ENCODE assay signal across 16 cellular contexts in genomic region chr3:159830523-159831151, GRCh38. TPM values are rescaled to one million over a fixed set of nuclear protein-coding genes. Genes with fewer than 3 reads are reported as not detected.
A peak's percentile ranks its signal among the peaks of the same experiment; 100 is the strongest.
DNase-seq lines count a peak whose midpoint lies in the region; ATAC-seq and TF ChIP-seq lines count a peak whose summit lies in the region.
"Had no signal": no experiment of that assay in that cellular context is flagged by ENCODE, and none has a peak within 500 bp of the region (broad histone marks: within the 10 kb centered on the region; RNA-seq: fewer than 3 reads in every experiment).

No MANE protein-coding gene starts in this region.

- TF ChIP-seq POLR2A in breast epithelium (IDR thresholded peaks at IDR 0.05) (no peak), heart left ventricle (IDR thresholded peaks at IDR 0.05) (no peak)

- H3K9me3 ChIP-seq in breast epithelium (no peaks in the 10 kb centered on the region), SK-N-MC (ENCODE audit: low read depth, low read length) (no peaks in the 10 kb centered on the region), heart left ventricle (no peaks in the 10 kb centered on the region), upper lobe of right lung (no peaks in the 10 kb centered on the region)
- H3K9me3 ChIP-seq: transverse colon had no signal

- H3K4me1 Mint-ChIP-seq in MCF 10A (ENCODE audit: insufficient read depth, unreplicated experiment): peaks cover 19% of the 10 kb centered on the region
- H3K4me1 Mint-ChIP-seq in activated naive CD8-positive, alpha-beta T cell treated with anti-CD3 and anti-CD28 coated beads for 36 hours: no peaks in the 10 kb centered on the region

- H3K27me3 ChIP-seq in breast epithelium: no peaks in the 10 kb centered on the region
- H3K27me3 ChIP-seq in heart left ventricle: no peaks in the 10 kb centered on the region
- no peaks in the 10 kb centered on the region for H3K27me3 ChIP-seq in upper lobe of right lung
- H3K27me3 ChIP-seq: transverse colon had no signal

- POLR2A ChIA-PET in MCF 10A (lab: Yijun Ruan, JAX): interaction anchor here (0.7 to 10.1 kb wide), 16 partner anchors 10 to 684 kb away, joined by 3 to 101 read pairs (median 6); partner anchors contain the start of gene SCHIP1

- H3K27me3 Mint-ChIP-seq in MCF 10A (ENCODE audit: insufficient read depth, unreplicated experiment): no peaks in the 10 kb centered on the region
- H3K27me3 Mint-ChIP-seq in activated naive CD8-positive, alpha-beta T cell treated with anti-CD3 and anti-CD28 coated beads for 36 hours: no peaks in the 10 kb centered on the region
- H3K27me3 Mint-ChIP-seq: activated B cell treated with CpG ODN at 0.5 μM for 24 hours had no signal

- peak overlapping the region; percentile 2 for H3K9ac ChIP-seq in SK-N-MC (ENCODE audit: insufficient read length)

- H3K27ac Mint-ChIP-seq in MCF 10A (ENCODE audit: low read depth, unreplicated experiment): peak overlapping the region; percentile 81
- no peak overlapping the region for H3K27ac Mint-ChIP-seq in activated naive CD8-positive, alpha-beta T cell treated with anti-CD3 and anti-CD28 coated beads for 36 hours
- H3K27ac Mint-ChIP-seq: activated B cell treated with CpG ODN at 0.5 μM for 24 hours, IgD-negative memory B cell had no signal

- no peaks in the 10 kb centered on the region for H3K4me1 ChIP-seq in breast epithelium
- peaks cover 0 to 44% (median 17%) of the 10 kb centered on the region in 12 donors for H3K4me1 ChIP-seq in heart left ventricle
- peaks cover 14% of the 10 kb centered on the region for H3K4me1 ChIP-seq in upper lobe of right lung

- ATAC-seq in heart left ventricle (peak; percentile 65 to 85 (median 74)), upper lobe of right lung (peak; percentile 24), left colon (no peak)

- H3K9me3 Mint-ChIP-seq in MCF 10A (ENCODE audit: unreplicated experiment): no peaks in the 10 kb centered on the region
- no peaks in the 10 kb centered on the region for H3K9me3 Mint-ChIP-seq in activated naive CD8-positive, alpha-beta T cell treated with anti-CD3 and anti-CD28 coated beads for 36 hours
- H3K9me3 Mint-ChIP-seq: activated B cell treated with CpG ODN at 0.5 μM for 24 hours, IgD-negative memory B cell had no signal

- intact Hi-C loops in MCF 10A (cut with micrococcal nuclease) (no loop called here), breast epithelium (cut with DNase I; ENCODE audit: low total_unique reads) (no loop called here), heart left ventricle (cut with DNase I) (loop anchor here in 4 of 10 donors (5.0 to 10.0 kb wide), 3 partner anchors 52 to 157 kb away; partner anchors contain the start of gene IL12A (in 1 of the 4)), upper lobe of right lung (cut with DNase I) (no loop called here), left colon (cut with DNase I, micrococcal nuclease) (no loop called here)

- no TSS peak for BruUV-seq in MCF 10A (replicated peaks; lab: Mats Ljungman, UMichigan)

- H3K4me3 ChIP-seq in breast epithelium (no peak overlapping the region), SK-N-MC (no peak overlapping the region), heart left ventricle (no peak overlapping the region), upper lobe of right lung (no peak overlapping the region)
- H3K4me3 ChIP-seq: transverse colon had no signal

- CTCF ChIA-PET in MCF 10A (lab: Yijun Ruan, JAX): interaction anchor here (1.4 to 6.9 kb wide), 9 partner anchors 9 to 175 kb away, joined by 3 to 179 read pairs (median 35); partner anchors contain the start of gene SCHIP1

- H3K36me3 Mint-ChIP-seq in MCF 10A (ENCODE audit: insufficient read depth, unreplicated experiment): no peaks in the 10 kb centered on the region
- no peaks in the 10 kb centered on the region for H3K36me3 Mint-ChIP-seq in activated naive CD8-positive, alpha-beta T cell treated with anti-CD3 and anti-CD28 coated beads for 36 hours

- H3K36me3 ChIP-seq in breast epithelium (no peaks in the 10 kb centered on the region), SK-N-MC (ENCODE audit: insufficient read depth, low read length) (no peaks in the 10 kb centered on the region), heart left ventricle (no peaks in the 10 kb centered on the region), upper lobe of right lung (no peaks in the 10 kb centered on the region)
- H3K36me3 ChIP-seq: transverse colon had no signal

- 42 to 60% (median 48%) methylated on average over 1 of the region's 1 CpG for WGBS in heart left ventricle, 4 donors

- no peak overlapping the region for H3K4me3 Mint-ChIP-seq in MCF 10A (ENCODE audit: unreplicated experiment)
- H3K4me3 Mint-ChIP-seq in activated naive CD8-positive, alpha-beta T cell treated with anti-CD3 and anti-CD28 coated beads for 36 hours: no peak overlapping the region
- H3K4me3 Mint-ChIP-seq: activated B cell treated with CpG ODN at 0.5 μM for 24 hours, IgD-negative memory B cell had no signal

- TF ChIP-seq CTCF in MCF 10A (IDR thresholded peaks at IDR 0.05; ENCODE audit: unreplicated experiment): no peak
- no peak for TF ChIP-seq CTCF in breast epithelium (IDR thresholded peaks at IDR 0.05)
- TF ChIP-seq CTCF in heart left ventricle (IDR thresholded peaks at IDR 0.05): no peak
- no peak for TF ChIP-seq CTCF in upper lobe of right lung (IDR thresholded peaks at IDR 0.05)

- no peak overlapping the region for H3K27ac ChIP-seq in breast epithelium
- no peak overlapping the region for H3K27ac ChIP-seq in SK-N-MC
- peak overlapping the region in 11 of 12 donors; percentile 4 to 71 (median 51) for H3K27ac ChIP-seq in heart left ventricle
- H3K27ac ChIP-seq in upper lobe of right lung: no peak overlapping the region

- DNase-seq in MCF 10A (ENCODE audit: unreplicated experiment): peak; percentile 49
- no peak for DNase-seq in breast epithelium (ENCODE audit: low spot score in 2 of 2)
- no peak for DNase-seq in SK-N-MC (ENCODE audit: low read depth, low spot score)
- DNase-seq in heart left ventricle: no peak
- DNase-seq in upper lobe of right lung: no peak
- DNase-seq in NCI-H526 treated with DMSO at 0.1 percent for 48 hours (lab: John Stamatoyannopoulos, UW): no peak
- DNase-seq in activated naive CD8-positive, alpha-beta T cell treated with anti-CD3 and anti-CD28 coated beads for 36 hours: no peak
- no peak for DNase-seq in left colon
- DNase-seq: activated B cell treated with CpG ODN at 0.5 μM for 24 hours; activated naive CD4-positive, alpha-beta T cell; DMS79; NCI-H187 treated with DMSO at 0.1 percent for 48 hours; NCI-H82; occipital lobe; transverse colon had no signal

RNA-seq across cellular contexts. Expression of gene SCHIP1, which starts 9.0 kb away (rescaled TPM):
- 1.2 and 5.9 TPM in 2 replicates for total RNA-seq in MCF 10A (2022)
- 10 to 100 TPM in 1 of 3 donors, 1 to 10 TPM in 2; 1.6 to 14.2 (median 8.8) TPM for total RNA-seq in breast epithelium
- total RNA-seq in heart left ventricle: 100 to 1,000 TPM in 1 of 9 donors, 10 to 100 TPM in 8; 38.8 to 137 (median 49.9) TPM
- polyA plus RNA-seq in heart left ventricle: 100 to 1,000 TPM in 1 of 2 donors, 10 to 100 TPM in 1; 23.8 to 100 TPM
- 15.0 TPM for total RNA-seq in upper lobe of right lung
- not detected for total RNA-seq in activated naive CD8-positive, alpha-beta T cell treated with anti-CD3 and anti-CD28 coated beads for 36 hours
- 1 to 10 TPM in 1 of 2 donors, under 1 TPM in 1; 0.67 to 2.7 TPM for total RNA-seq in left colon
- polyA plus RNA-seq: IgD-negative memory B cell had no signal

Comparison
In these comparisons a context has a peak if more than half of its experiments do, and no peak if none do; other contexts are left out.
1. H3K27ac ChIP-seq: peak in heart left ventricle (11 of 12); none in breast epithelium (0 of 2), SK-N-MC (single experiment) and upper lobe of right lung (single experiment).